Comparison of ENCODE assay signal across 20 cellular contexts in genomic region chr4:18816228-18816891, GRCh38.
"Had no signal": no experiment of that assay in that cellular context is flagged by ENCODE, and none has a peak within 500 bp of the region (broad histone marks: within the 10 kb centered on the region; RNA-seq: fewer than 3 reads in every experiment).

No MANE protein-coding gene starts in this region.

- ATAC-seq: K562, T-cell had no signal

- DNase-seq: Kasumi-1, MV-4-11, NCI-H1048, NCI-H1105, NCI-H1417, NCI-H146, NCI-H1694 treated with DMSO at 0.1 percent for 48 hours, NCI-H1930, NCI-H2081, NCI-H2107, NCI-H2227 treated with DMSO at 0.1 percent for 48 hours, NCI-H526 treated with DMSO at 0.1 percent for 48 hours, NCI-H748 treated with DMSO at 0.1 percent for 48 hours, PC-9, Peyer's patch, SHP77, SK-N-SH, SW 1271, T-cell had no signal
